In genomic region chr20:6048391-6048790, GRCh38 we compare ENCODE assay signal across 8 cellular contexts. TPM values are rescaled to one million over a fixed set of nuclear protein-coding genes. Genes with fewer than 3 reads are reported as not detected.
"Had no signal": no experiment of that assay in that cellular context is flagged by ENCODE, and none has a peak within 500 bp of the region (broad histone marks: within the 10 kb centered on the region; RNA-seq: fewer than 3 reads in every experiment).

No MANE protein-coding gene starts in this region.

- DNase-seq: H9, HCEC 1CT, IMR-90 had no signal

- H3K27ac Mint-ChIP-seq: GM23338, H9 had no signal

- H3K9me3 Mint-ChIP-seq: GM23338, H9 had no signal

- H3K4me2 ChIP-seq: GM23338 had no signal

- H3K4me3 ChIP-seq: GM23338 had no signal

- FAIRE-seq: H1, H54 had no signal

- H3K27ac ChIP-seq: HL-60 had no signal

- H2AFZ ChIP-seq: GM23338 had no signal

- H3K4me3 Mint-ChIP-seq: GM23338, H9 had no signal

- ATAC-seq: GM23338 had no signal

RNA-seq across cellular contexts. Expression of gene LRRN4, which starts 5.5 kb away (rescaled TPM):
- total RNA-seq: HT1080 had no signal
